ENCODE assay signal across 21 cellular contexts in genomic region chr1:160850541-160850940, GRCh38. TPM values are rescaled to one million over a fixed set of nuclear protein-coding genes. Genes with fewer than 3 reads are reported as not detected.
DNase-seq lines count a peak whose midpoint lies in the region; ATAC-seq, FAIRE-seq and TF ChIP-seq lines count a peak whose summit lies in the region.
"Had no signal": no experiment of that assay in that cellular context is flagged by ENCODE, and none has a peak within 500 bp of the region (broad histone marks: within the 10 kb centered on the region; RNA-seq: fewer than 3 reads in every experiment).

No MANE protein-coding gene starts in this region.

- FAIRE-seq in GM12878 (lab: Jason Lieb, UNC), result no peak
- FAIRE-seq: A549, G401.6, GM12892, GM19239, H1, HepG2 had no signal

- no peak overlapping the region for H3K4ac ChIP-seq in mesenchymal stem cell (ENCODE audit: low read depth in 1 of 2, low read length in 2 of 2)

- no peak overlapping the region for H2BK5ac ChIP-seq in mesenchymal stem cell (ENCODE audit: low read depth, low read length, poor library complexity, severe bottlenecking)

- H3K9ac ChIP-seq in GM12878 (ENCODE audit: control insufficient read depth, insufficient read depth, low read length) (no peak overlapping the region), mesenchymal stem cell (ENCODE audit: low read length) (no peak overlapping the region)

- no TSS peak for BruUV-seq in GM12878 (replicated peaks; lab: Mats Ljungman, UMichigan)

- H2BK12ac ChIP-seq in mesenchymal stem cell (ENCODE audit: low read length in 2 of 2), result no peak overlapping the region

- H3K36me3 ChIP-seq in GM12878 (ENCODE audit: control insufficient read depth in 2 of 2, insufficient read depth in 2 of 2, low read length in 1 of 2) (no peaks in the 10 kb centered on the region), transverse colon (no peaks in the 10 kb centered on the region), mesenchymal stem cell (ENCODE audit: control insufficient read depth in 1 of 2, insufficient read depth in 2 of 2, low read depth in 1 of 2, low read length in 2 of 2) (no peaks in the 10 kb centered on the region), vagina (no peaks in the 10 kb centered on the region)

- in situ Hi-C loops in GM12878 (cut with MboI), result no loop called here
- in situ Hi-C loops in transverse colon (cut with MboI; ENCODE audit: low pct_ligation_motif_present in 1 of 4, low pct_unique_long_range_greater_than_20kb in 1 of 4, low sequenced_read_pairs in 3 of 4), result no loop called here

- H2AK5ac ChIP-seq in mesenchymal stem cell (ENCODE audit: low read length, severe bottlenecking), result no peak overlapping the region

- no peak overlapping the region for H2BK15ac ChIP-seq in mesenchymal stem cell (ENCODE audit: low read depth, poor library complexity, severe bottlenecking)

- RAD21 ChIA-PET in GM12878 (lab: Charles Lee; ENCODE audit: unreplicated experiment), result interaction anchor here (0.7 to 2.6 kb wide), 6 partner anchors 8 to 102 kb away, joined by 3 to 24 read pairs (median 4); partner anchors contain the start of gene CD244

- no peak for TF ChIP-seq RAD21 in GM12878 (IDR thresholded peaks at IDR 0.05; ENCODE audit: insufficient read depth, low read depth, low read length)

- peak; percentile 19 for DNase-seq in NK-92 treated with Interleukin-12 subunit alpha and Interleukin-12 subunit beta, amount 100 ng/mL, for 24 hours (lab: John Stamatoyannopoulos, UW)
- DNase-seq in NK-92 (lab: John Stamatoyannopoulos, UW; ENCODE audit: unreplicated experiment) (no peak), GM12878 (ENCODE audit: low read depth, low spot score) (no peak), left colon (no peak), transverse colon (no peak), mesenchymal stem cell (no peak), vagina (ENCODE audit: extremely low spot score in 2 of 2) (no peak)
- DNase-seq: AML-193; CD4-positive, alpha-beta T cell; DMS 273 treated with DMSO at 0.1 percent for 48 hours; H9 had no signal

- SMC1A ChIA-PET in GM12878 (lab: Charles Lee; ENCODE audit: uncharacterized antibody, unreplicated experiment), result interaction anchor here (0.7 to 13.7 kb wide), 14 partner anchors 8 to 247 kb away, joined by 3 to 229 read pairs (median 4); partner anchors contain the start of gene CD244

- POLR2A ChIA-PET in GM12878 (lab: Charles Lee), result interaction anchor here (0.5 to 1.5 kb wide), 6 partner anchors 10 to 82 kb away, joined by 3 to 7 read pairs (median 4); partner anchors contain the start of gene CD244

- H3K9me3 ChIP-seq in GM12878 (replicated peaks; ENCODE audit: control insufficient read depth, insufficient read depth, low read length), result no peaks in the 10 kb centered on the region; the same call in 2 of the 3 replicates
- H3K9me3 ChIP-seq in transverse colon, result no peaks in the 10 kb centered on the region
- H3K9me3 ChIP-seq in mesenchymal stem cell (ENCODE audit: control insufficient read depth, low read length), result peaks cover 5% of the 10 kb centered on the region
- no peaks in the 10 kb centered on the region for H3K9me3 ChIP-seq in vagina
- H3K9me3 ChIP-seq: A549 had no signal

- H4K20me1 ChIP-seq in GM12878 (ENCODE audit: control insufficient read depth, insufficient read depth), result no peaks in the 10 kb centered on the region

- ATAC-seq in GM12878, result no peak
- ATAC-seq in left colon, result peak; percentile 2
- ATAC-seq: A549, HepG2 had no signal

- no peak for TF ChIP-seq CTCF in GM12878 (IDR thresholded peaks at IDR 0.05 in 2 of 3, conservative IDR thresholded peaks at IDR 0.05 in 1 of 3; ENCODE audit: control insufficient read depth in 2 of 3, extremely low read depth in 1 of 3, insufficient read depth in 1 of 3, low read depth in 3 of 3, low read length in 3 of 3)
- TF ChIP-seq CTCF in transverse colon (IDR thresholded peaks at IDR 0.05), result no peak
- TF ChIP-seq CTCF in vagina (IDR thresholded peaks at IDR 0.05), result no peak

- H3K14ac ChIP-seq in mesenchymal stem cell (ENCODE audit: low read length in 2 of 2), result no peak overlapping the region

- H2AFZ ChIP-seq in GM12878 (ENCODE audit: control insufficient read depth, low read depth, low read length) (no peak overlapping the region), mesenchymal stem cell (ENCODE audit: low read depth, low read length) (no peak overlapping the region)

- H3K4me1 ChIP-seq in GM12878 (ENCODE audit: control insufficient read depth, insufficient read depth, low read length) (peaks cover 8% of the 10 kb centered on the region), transverse colon (peaks cover 0 to 10% (median 3%) of the 10 kb centered on the region in 4 donors), mesenchymal stem cell (ENCODE audit: control insufficient read depth, insufficient read depth, low read depth, low read length) (no peaks in the 10 kb centered on the region), vagina (no peaks in the 10 kb centered on the region)
- H3K4me1 ChIP-seq: A549 had no signal

- H3K4me3 ChIP-seq in GM12878 (no peak overlapping the region), transverse colon (no peak overlapping the region), mesenchymal stem cell (ENCODE audit: insufficient read depth in 1 of 2, low read depth in 1 of 2, low read length in 2 of 2) (no peak overlapping the region), vagina (no peak overlapping the region)
- H3K4me3 ChIP-seq: A549 had no signal

- intact Hi-C loops in GM12878 (cut with micrococcal nuclease; ENCODE audit: unreplicated experiment), result no loop called here
- intact Hi-C loops in left colon (cut with DNase I, micrococcal nuclease), result no loop called here
- intact Hi-C loops in transverse colon (cut with DNase I; ENCODE audit: low total_unique reads), result no loop called here
- intact Hi-C loops in vagina (cut with DNase I), result loop anchor here (5.0 kb wide), 1 partner anchor 693 kb away; no protein-coding TSS in a partner anchor

- no peak overlapping the region for H2BK120ac ChIP-seq in mesenchymal stem cell (ENCODE audit: low read depth, low read length)

- no peak for TF ChIP-seq POLR2A in GM12878 (IDR thresholded peaks at IDR 0.05; ENCODE audit: low read depth, low read length)
- TF ChIP-seq POLR2A in transverse colon (IDR thresholded peaks at IDR 0.05), result no peak
- no peak for TF ChIP-seq POLR2A in vagina (IDR thresholded peaks at IDR 0.05)

- no peak overlapping the region for H4K8ac ChIP-seq in mesenchymal stem cell (ENCODE audit: low read length)

- no peaks in the 10 kb centered on the region for H3K79me1 ChIP-seq in mesenchymal stem cell (replicated peaks; ENCODE audit: low read length, poor library complexity, severe bottlenecking)

- no peak overlapping the region for H3K27ac ChIP-seq in GM12878 (ENCODE audit: control insufficient read depth, insufficient read depth)
- H3K27ac ChIP-seq in transverse colon, result peak overlapping the region in 2 of 4 donors; percentile 22 to 25
- H3K27ac ChIP-seq in mesenchymal stem cell (ENCODE audit: low read length, poor library complexity, severe bottlenecking), result no peak overlapping the region
- no peak overlapping the region for H3K27ac ChIP-seq in vagina
- H3K27ac ChIP-seq: 22Rv1, A549, C4-2B had no signal

- TF ChIP-seq EP300 in GM12878 (IDR thresholded peaks at IDR 0.05; ENCODE audit: borderline replicate concordance in 1 of 2, control insufficient read depth in 1 of 2, low read depth in 2 of 2, low read length in 2 of 2) (no peak), transverse colon (IDR thresholded peaks at IDR 0.05; ENCODE audit: low read depth) (no peak)

- no peaks in the 10 kb centered on the region for H3K27me3 ChIP-seq in GM12878 (replicated peaks in 1 of 2; ENCODE audit: control insufficient read depth in 2 of 2, insufficient read depth in 2 of 2, low read length in 1 of 2)
- H3K27me3 ChIP-seq in transverse colon, result no peaks in the 10 kb centered on the region
- H3K27me3 ChIP-seq in mesenchymal stem cell (ENCODE audit: control insufficient read depth in 1 of 2, insufficient read depth in 1 of 2, low read length in 2 of 2), result no peaks in the 10 kb centered on the region
- no peaks in the 10 kb centered on the region for H3K27me3 ChIP-seq in vagina

- H3K4me2 ChIP-seq in GM12878 (ENCODE audit: control insufficient read depth, insufficient read depth) (no peak overlapping the region), mesenchymal stem cell (ENCODE audit: low read length, poor library complexity, severe bottlenecking) (no peak overlapping the region)
- H3K4me2 ChIP-seq: A549 had no signal

- 56% methylated on average over 5 of the region's 5 CpGs for WGBS in GM12878 (ENCODE audit: insufficient coverage, insufficient replicate concordance, low lambda C conversion rate, missing lambda C conversion rate)
- 73 to 90% methylated on average over 1 to 5 of the region's 5 CpGs for WGBS in transverse colon (ENCODE audit: low coverage in 1 of 2), 2 donors
- WGBS in mesenchymal stem cell, result 55% methylated on average over 3 of the region's 5 CpGs

- CTCF ChIA-PET in GM12878 (lab: Yijun Ruan, JAX), result interaction anchor here (0.6 to 2.8 kb wide), 17 partner anchors 8 to 433 kb away, joined by 3 to 17 read pairs (median 5); partner anchors contain the start of genes CD244 and ITLN2

- no peak overlapping the region for H3K23ac ChIP-seq in mesenchymal stem cell (ENCODE audit: low read length in 2 of 2)

- H3K18ac ChIP-seq in mesenchymal stem cell (ENCODE audit: low read depth in 1 of 2, low read length in 2 of 2), result no peak overlapping the region

- no peaks in the 10 kb centered on the region for H3K79me2 ChIP-seq in GM12878 (ENCODE audit: control insufficient read depth, insufficient read depth, low read length)

- no peak overlapping the region for H4K91ac ChIP-seq in mesenchymal stem cell (ENCODE audit: low read length)

RNA-seq across cellular contexts. Expression of gene CD244, which starts 12.1 kb away (rescaled TPM):
- total RNA-seq in GM12878 (2013; cell fraction: nucleolus; rRNA removed), result 10.8 and 11.5 TPM in 2 replicates
- total RNA-seq in GM12878 (2014; rRNA removed) (0.65 and 0.68 TPM in 2 replicates), GM12878 (2014; rRNA removed; fragmentation: Illumina TruSeq; extraction: Trizol) (0.60 and 0.67 TPM in 2 replicates), GM12878 (2021) (0.35 and 0.80 TPM in 2 replicates), left colon (under 1 TPM; 0.37 to 0.87 TPM), transverse colon (under 1 TPM in 2 of 4 donors, not detected in 2; 0.48 to 0.55 TPM), vagina (2.0 TPM)
- polyA plus RNA-seq in GM12878 (2011; ENCODE audit: low read depth), result 1.7 TPM
- polyA plus RNA-seq in GM12878 (2011; rRNA removed) (13.6 and 17.3 TPM in 2 replicates), GM12878 (2014; fragmentation: Illumina TruSeq; extraction: Trizol) (0.55 and 0.78 TPM in 2 replicates), GM12878 (2014; fragmentation: Nextera tagmentation; extraction: Ambion mirVana) (under 1 TPM; 0.24 to 0.37 TPM), GM12878 (2014; rRNA removed) (0.59 and 0.77 TPM in 2 replicates), GM12878 (2016; fragmentation: Nextera tagmentation; extraction: Ambion mirVana) (1 to 10 TPM in 1 of 2 experiments, under 1 TPM in 1; 0.90 to 1.2 TPM)
- polyA plus RNA-seq in GM12878 (2011; cell fraction: cytosol; rRNA removed), result 7.1 and 7.9 TPM in 2 replicates
- polyA plus RNA-seq in GM12878 (2011; cell fraction: nucleus; rRNA removed), result 10.0 and 17.8 TPM in 2 replicates
- 0.96 and 2.8 TPM in 2 replicates for polyA plus RNA-seq in GM12878 (2012)
- polyA minus RNA-seq in GM12878 (2011; rRNA and poly(A)+ RNA removed), result 11.7 and 14.1 TPM in 2 replicates
- 2.3 and 4.4 TPM in 2 replicates for polyA minus RNA-seq in GM12878 (2011; cell fraction: cytosol; rRNA and poly(A)+ RNA removed)
- 4.6 and 5.7 TPM in 2 replicates for polyA minus RNA-seq in GM12878 (2011; cell fraction: nucleus; rRNA and poly(A)+ RNA removed)
- not detected for polyA plus RNA-seq in mesenchymal stem cell (2013, experiment 1 of 2)
- polyA plus RNA-seq in mesenchymal stem cell (2013, experiment 2 of 2), result not detected
- total RNA-seq: H1, H9 had no signal
- polyA plus RNA-seq: BJ, H1, HepG2 had no signal

RNA-seq across cellular contexts. Expression of gene ITLN1, which starts 34.4 kb away (rescaled TPM):
- total RNA-seq in GM12878 (2013; cell fraction: nucleolus; rRNA removed), result not detected in 2 replicates
- total RNA-seq in GM12878 (2014; rRNA removed) (not detected in 2 replicates), GM12878 (2014; rRNA removed; fragmentation: Illumina TruSeq; extraction: Trizol) (not detected in 2 replicates), GM12878 (2021) (not detected in 2 replicates), left colon (100 to 1,000 TPM; 268 to 512 TPM), transverse colon (100 to 1,000 TPM in 1 of 4 donors, 10 to 100 TPM in 1, 1 to 10 TPM in 1, not detected in 1; 9.5 to 256 (median 46.2) TPM), vagina (1.5 TPM)
- polyA plus RNA-seq in GM12878 (2011; ENCODE audit: low read depth), result not detected
- polyA plus RNA-seq in GM12878 (2011; rRNA removed) (not detected in 2 replicates), GM12878 (2014; fragmentation: Illumina TruSeq; extraction: Trizol) (not detected in 2 replicates), GM12878 (2014; fragmentation: Nextera tagmentation; extraction: Ambion mirVana) (not detected), GM12878 (2014; rRNA removed) (not detected in 2 replicates), GM12878 (2016; fragmentation: Nextera tagmentation; extraction: Ambion mirVana) (not detected)
- polyA plus RNA-seq in GM12878 (2011; cell fraction: cytosol; rRNA removed), result not detected in 2 replicates
- not detected in 2 replicates for polyA plus RNA-seq in GM12878 (2011; cell fraction: nucleus; rRNA removed)
- polyA plus RNA-seq in GM12878 (2012), result not detected in 2 replicates
- polyA minus RNA-seq in GM12878 (2011; rRNA and poly(A)+ RNA removed), result not detected in 2 replicates
- polyA minus RNA-seq in GM12878 (2011; cell fraction: cytosol; rRNA and poly(A)+ RNA removed), result not detected in 2 replicates
- not detected in 2 replicates for polyA minus RNA-seq in GM12878 (2011; cell fraction: nucleus; rRNA and poly(A)+ RNA removed)
- not detected for polyA plus RNA-seq in mesenchymal stem cell (2013, experiment 1 of 2)
- polyA plus RNA-seq in mesenchymal stem cell (2013, experiment 2 of 2), result not detected
- total RNA-seq: CD4-positive, alpha-beta T cell; H1; H9; HepG2 had no signal
- polyA plus RNA-seq: A549, BJ, H1, HepG2, IgD-negative memory B cell had no signal

RNA-seq across cellular contexts. Expression of gene LY9, which starts 54.6 kb away (rescaled TPM):
- total RNA-seq in GM12878 (2013; cell fraction: nucleolus; rRNA removed), result 51.7 and 54.8 TPM in 2 replicates
- total RNA-seq in GM12878 (2014; rRNA removed) (10.7 and 12.5 TPM in 2 replicates), GM12878 (2014; rRNA removed; fragmentation: Illumina TruSeq; extraction: Trizol) (6.6 and 8.0 TPM in 2 replicates), GM12878 (2021) (8.9 and 11.0 TPM in 2 replicates), left colon (1 to 10 TPM in 1 of 2 donors, under 1 TPM in 1; 0.67 to 2.6 TPM), transverse colon (1 to 10 TPM in 3 of 4 donors, under 1 TPM in 1; 0.40 to 9.4 (median 1.8) TPM), vagina (4.7 TPM)
- 15.9 TPM for polyA plus RNA-seq in GM12878 (2011; ENCODE audit: low read depth)
- polyA plus RNA-seq in GM12878 (2011; rRNA removed) (11.7 and 13.3 TPM in 2 replicates), GM12878 (2014; fragmentation: Illumina TruSeq; extraction: Trizol) (9.8 and 11.7 TPM in 2 replicates), GM12878 (2014; fragmentation: Nextera tagmentation; extraction: Ambion mirVana) (1 to 10 TPM; 2.7 to 2.8 TPM), GM12878 (2014; rRNA removed) (11.4 and 11.6 TPM in 2 replicates), GM12878 (2016; fragmentation: Nextera tagmentation; extraction: Ambion mirVana) (1 to 10 TPM; 7.4 to 9.1 TPM)
- polyA plus RNA-seq in GM12878 (2011; cell fraction: cytosol; rRNA removed), result 12.8 and 14.6 TPM in 2 replicates
- polyA plus RNA-seq in GM12878 (2011; cell fraction: nucleus; rRNA removed), result 11.6 and 16.1 TPM in 2 replicates
- polyA plus RNA-seq in GM12878 (2012), result 16.7 and 24.0 TPM in 2 replicates
- 13.6 and 16.5 TPM in 2 replicates for polyA minus RNA-seq in GM12878 (2011; rRNA and poly(A)+ RNA removed)
- polyA minus RNA-seq in GM12878 (2011; cell fraction: cytosol; rRNA and poly(A)+ RNA removed), result 3.5 TPM in 2 replicates
- polyA minus RNA-seq in GM12878 (2011; cell fraction: nucleus; rRNA and poly(A)+ RNA removed), result 10.8 and 12.2 TPM in 2 replicates
- not detected for polyA plus RNA-seq in mesenchymal stem cell (2013, experiment 1 of 2)
- not detected for polyA plus RNA-seq in mesenchymal stem cell (2013, experiment 2 of 2)
- total RNA-seq: H1, H9, HepG2 had no signal
- polyA plus RNA-seq: BJ, H1, HepG2 had no signal
